ENCODE assay signal across 8 cellular contexts in genomic region chr19:18173572-18174294, GRCh38. TPM values are rescaled to one million over a fixed set of nuclear protein-coding genes. Genes with fewer than 3 reads are reported as not detected.
DNase-seq lines count a peak whose midpoint lies in the region; ATAC-seq and TF ChIP-seq lines count a peak whose summit lies in the region.

IFI30 (plus strand) TSS chr19:18173813; CDS start chr19:18173842, 29 bp downstream.

- H4K5ac ChIP-seq in IMR-90 (ENCODE audit: low read depth, low read length) = peak within 1 kb of the TSS; percentile 60; the same call in 1 of the 2 replicates

- TF ChIP-seq CTCF in IMR-90 (conservative IDR thresholded peaks at IDR 0.05; ENCODE audit: low read depth, low read length) = no peak
- TF ChIP-seq CTCF in astrocyte of the cerebellum (IDR thresholded peaks at IDR 0.05; ENCODE audit: low read depth, low read length, missing control alignments) = no peak

- TF ChIP-seq POLR2A in IMR-90 (IDR thresholded peaks at IDR 0.05; ENCODE audit: low read depth, low read length) = no peak

- ATAC-seq in GM21381 (IDR thresholded peaks at IDR 0.05; ENCODE audit: unreplicated experiment) = peak; percentile 41
- peak; percentile 89 for ATAC-seq in IMR-90 (ENCODE audit: low read depth)

- TF ChIP-seq RAD21 in IMR-90 (IDR thresholded peaks at IDR 0.05; ENCODE audit: low read length) = no peak

- peak within 1 kb of the TSS; percentile 41; the same call in 1 of the 2 replicates for H3K4ac ChIP-seq in IMR-90 (ENCODE audit: low read depth, low read length)

- H3K18ac ChIP-seq in IMR-90 (ENCODE audit: low read depth, low read length) = no peak within 1 kb of the TSS; the same call in 1 of the 2 replicates

- no peak within 1 kb of the TSS for H2BK5ac ChIP-seq in IMR-90 (ENCODE audit: low read depth, low read length, poor library complexity, severe bottlenecking)

- H2AFZ ChIP-seq in IMR-90 (replicated peaks; ENCODE audit: low read length, poor library complexity) = peak within 1 kb of the TSS; percentile 93

- peak within 1 kb of the TSS in 1 of 2 experiments; percentile 39; a peak in 1 of 4 replicates for H4K8ac ChIP-seq in IMR-90 (ENCODE audit: low read depth in 2 of 2, low read length in 2 of 2)

- 0 out of 2 replicates have a peak within 1 kb of the TSS, but pooled peaks have one; percentile 27 for H3K23ac ChIP-seq in IMR-90 (ENCODE audit: low read depth, low read length)

- H4K20me1 ChIP-seq in IMR-90 (ENCODE audit: insufficient read depth, low read length) = no peaks in the 10 kb centered on the region

- H3K9me3 ChIP-seq in IMR-90 (ENCODE audit: control insufficient read depth, insufficient read depth, low read length) (no peaks in the 10 kb centered on the region), skeletal muscle satellite cell (replicated peaks; ENCODE audit: low read length) (no peaks in the 10 kb centered on the region)

- intact Hi-C loops in IMR-90 (cut with micrococcal nuclease) = loop anchor here (5.0 kb wide), 2 partner anchors 79 to 166 kb away; partner anchors contain the start of gene ARRDC2

- no peak within 1 kb of the TSS for H2BK120ac ChIP-seq in IMR-90 (ENCODE audit: low read depth, low read length)

- H3K36me3 ChIP-seq in IMR-90 (ENCODE audit: control insufficient read depth, insufficient read depth, low read length) (peaks cover 6% of the 10 kb centered on the region; the same call in 1 of the 2 replicates), skeletal muscle satellite cell (ENCODE audit: insufficient read depth, low read length) (peaks cover 10% of the 10 kb centered on the region)

- H2AK5ac ChIP-seq in IMR-90 (ENCODE audit: low read depth, low read length) = peak within 1 kb of the TSS; percentile 25; the same call in 1 of the 2 replicates

- H3K4me3 ChIP-seq in IMR-90 (ENCODE audit: insufficient read depth, low read depth, low read length) (peak within 1 kb of the TSS; percentile 85), astrocyte of the cerebellum (ENCODE audit: low read depth, low read length) (peak within 1 kb of the TSS; percentile 47), iPS-11a (ENCODE audit: low read depth, low read length) (peak within 1 kb of the TSS; percentile 50), skeletal muscle satellite cell (ENCODE audit: low read length) (peak within 1 kb of the TSS; percentile 77)

- H3K9ac ChIP-seq in IMR-90 (ENCODE audit: low read depth, low read length) (0 out of 2 replicates have a peak within 1 kb of the TSS, but pooled peaks have one; percentile 22), skeletal muscle satellite cell (ENCODE audit: low read depth, low read length) (peak within 1 kb of the TSS; percentile 64)

- H3K79me1 ChIP-seq in IMR-90 (ENCODE audit: low read depth in 1 of 2, low read length in 2 of 2) = no peaks in the 10 kb centered on the region

- H3K27me3 ChIP-seq in IMR-90 (ENCODE audit: control insufficient read depth, insufficient read depth, low read length) = peaks cover 4% of the 10 kb centered on the region; the same call in 1 of the 2 replicates
- no peaks in the 10 kb centered on the region for H3K27me3 ChIP-seq in skeletal muscle satellite cell (ENCODE audit: control insufficient read depth, insufficient read depth, low read length)

- H3K4me1 ChIP-seq in IMR-90 (ENCODE audit: control insufficient read depth, insufficient read depth, low read length) (peaks cover 3% of the 10 kb centered on the region; the same call in 1 of the 2 replicates), skeletal muscle satellite cell (ENCODE audit: control insufficient read depth, insufficient read depth, low read length) (peaks cover 12% of the 10 kb centered on the region)

- POLR2A ChIA-PET in IMR-90 (lab: Charles Lee; ENCODE audit: unreplicated experiment) = no interaction called here

- no TSS peak for BruUV-seq in IMR-90 (replicated peaks; lab: Mats Ljungman, UMichigan)

- H2BK15ac ChIP-seq in IMR-90 (ENCODE audit: low read depth, low read length) = no peak within 1 kb of the TSS; the same call in 2 of the 3 replicates

- 0 out of 2 replicates have a peak, but pooled peaks cover 3% of the 10 kb centered on the region for H3K9me1 ChIP-seq in IMR-90 (ENCODE audit: insufficient read depth, low read length)

- H2AK9ac ChIP-seq in IMR-90 (replicated peaks; ENCODE audit: low read depth, low read length, poor library complexity) = peak within 1 kb of the TSS; percentile 30

- H3K27ac ChIP-seq in IMR-90 (ENCODE audit: insufficient read depth, low read length) = no peak within 1 kb of the TSS

- dilution Hi-C loops in IMR-90 (cut with HindIII; ENCODE audit: low sequenced_read_pairs, unreplicated experiment) = no loop called here

- no peak within 1 kb of the TSS for H3K56ac ChIP-seq in IMR-90 (ENCODE audit: extremely low read depth, insufficient read depth, low read length)

- WGBS in IMR-90 (ENCODE audit: extremely low coverage in 2 of 2, insufficient read length in 1 of 2), 2 experiments = 1% methylated on average over 32 of the region's 47 CpGs; no CpG with 5 or more reads in 1 of the 2 experiments

- CTCF ChIA-PET in IMR-90 (lab: Yijun Ruan, JAX) = no interaction called here

- H3K4me2 ChIP-seq in IMR-90 (ENCODE audit: low read depth, low read length) = peak within 1 kb of the TSS; percentile 98
- H3K4me2 ChIP-seq in skeletal muscle satellite cell (ENCODE audit: low read length) = peak within 1 kb of the TSS; percentile 97

- H4K91ac ChIP-seq in IMR-90 (ENCODE audit: insufficient read depth, low read depth, low read length) = no peak within 1 kb of the TSS

- no peak within 1 kb of the TSS for H2BK20ac ChIP-seq in IMR-90 (ENCODE audit: low read depth, low read length)

- in situ Hi-C loops in IMR-90 (cut with MboI; ENCODE audit: low sequenced_read_pairs) (no loop called here), astrocyte of the cerebellum (cut with HindIII; ENCODE audit: low sequenced_read_pairs) (no loop called here)

- H3K14ac ChIP-seq in IMR-90 (replicated peaks; ENCODE audit: low read depth, low read length) = no peak within 1 kb of the TSS

- DNase-seq in DMS153 treated with DMSO at 0.1 percent for 48 hours (lab: John Stamatoyannopoulos, UW; ENCODE audit: unreplicated experiment) (peak; percentile 65), IMR-90 (no peak), SKM-1 (lab: John Stamatoyannopoulos, UW; ENCODE audit: unreplicated experiment) (peak; percentile 39), astrocyte of the cerebellum (ENCODE audit: low read depth) (no peak), inferior parietal cortex (ENCODE audit: extremely low spot score) (no peak)

TF ChIP-seq in IMR-90, 13 proteins besides CTCF, POLR2A, EP300 and RAD21:
- TF ChIP-seq MXI1 (IDR thresholded peaks at IDR 0.05; ENCODE audit: borderline replicate concordance, low read depth, low read length) (no peak), CHD1 (IDR thresholded peaks at IDR 0.05; ENCODE audit: low read depth, low read length) (no peak), BHLHE40 (IDR thresholded peaks at IDR 0.05; ENCODE audit: low read depth, low read length) (peak; percentile 51; the same call in 1 of the 2 replicates), MAFK (IDR thresholded peaks at IDR 0.05; ENCODE audit: low read depth, low read length) (no peak)
TF ChIP-seq in IMR-90: peak in this region for 1.

RNA-seq across cellular contexts. Expression of gene IFI30, which starts in this region (rescaled TPM):
- total RNA-seq in IMR-90 (2012; rRNA removed) = 1.1 and 2.3 TPM in 2 replicates
- polyA plus RNA-seq in IMR-90 (2012; rRNA removed) = 2.3 and 4.0 TPM in 2 replicates
- 3.1 TPM in 1 of 2 replicates, not detected in the other for polyA plus RNA-seq in IMR-90 (2012; cell fraction: cytosol; rRNA removed)
- polyA plus RNA-seq in IMR-90 (2012; cell fraction: nucleus; rRNA removed; ENCODE audit: low replicate concordance) = 1.6 and 2.1 TPM in 2 replicates
- total RNA-seq in skeletal muscle satellite cell (2012; rRNA removed) = 72.0 and 80.6 TPM in 2 replicates

Comparison
In these comparisons a context has a peak if more than half of its experiments do, and no peak if none do; other contexts are left out.
1. DNase-seq: peak in DMS153 treated with DMSO at 0.1 percent for 48 hours (single experiment) and SKM-1 (single experiment); none in IMR-90 (single experiment), astrocyte of the cerebellum (single experiment) and inferior parietal cortex (single experiment).
2. Peak in every context shown above with its lines, with median percentiles within 50 percentile points of each other: H3K4me3 ChIP-seq.